In the genomic region with DNA sequence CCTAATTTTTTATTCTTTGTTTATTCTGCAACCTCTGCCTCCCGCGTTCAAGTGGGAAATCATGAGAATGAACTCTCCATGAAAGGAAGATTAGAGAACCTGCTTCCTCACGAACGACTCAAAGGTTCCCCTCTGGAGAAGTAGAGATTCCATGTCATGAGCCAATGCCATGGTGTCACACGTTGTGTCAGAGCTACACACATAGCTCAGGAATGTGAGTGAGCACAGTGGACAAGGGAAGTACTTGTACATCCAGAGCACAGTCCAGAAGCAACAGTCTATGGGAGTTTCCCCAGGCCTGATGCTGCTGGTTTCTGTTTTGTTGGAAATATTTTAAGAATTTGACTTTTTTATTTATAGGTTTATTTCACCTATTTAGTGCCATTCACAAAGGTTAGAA, we compare ENCODE assay signal across 1 cellular context.
TF ChIP-seq lines count a peak whose summit lies in the region.

No MANE protein-coding gene starts in this region.

TF ChIP-seq in H1, 55 proteins besides CTCF, POLR2A, EP300 and RAD21:
- TF ChIP-seq EGR1 (IDR thresholded peaks at IDR 0.05; ENCODE audit: borderline replicate concordance, low read depth, low read length) (no peak), YY1 (IDR thresholded peaks at IDR 0.05; ENCODE audit: low read depth, low read length) (no peak), RFX5 (IDR thresholded peaks at IDR 0.05; ENCODE audit: borderline replicate concordance, low read depth, low read length) (no peak), KDM4A (IDR thresholded peaks at IDR 0.05; ENCODE audit: low read depth, low read length, severe bottlenecking) (no peak), CHD1 (IDR thresholded peaks at IDR 0.05; ENCODE audit: low read depth, low read length) (no peak), BRCA1 (IDR thresholded peaks at IDR 0.05; ENCODE audit: low read depth, low read length) (no peak), HDAC6 (IDR thresholded peaks at IDR 0.05; ENCODE audit: low read depth, low read length) (no peak), CBX8 (IDR thresholded peaks at IDR 0.05; ENCODE audit: borderline replicate concordance, low read depth, low read length) (no peak), MAFK (IDR thresholded peaks at IDR 0.05; ENCODE audit: low read depth, low read length) (no peak), RBBP5 (IDR thresholded peaks at IDR 0.05; ENCODE audit: borderline replicate concordance, low read depth, low read length) (no peak), CREB1 (IDR thresholded peaks at IDR 0.05) (no peak), FOSL1 (IDR thresholded peaks at IDR 0.05; ENCODE audit: insufficient read depth, low read depth, low read length) (no peak), GTF2F1 (IDR thresholded peaks at IDR 0.05; ENCODE audit: borderline replicate concordance, low read depth, low read length) (no peak), SP4 (IDR thresholded peaks at IDR 0.05; ENCODE audit: low read length) (no peak), TCF12 (IDR thresholded peaks at IDR 0.05; ENCODE audit: low read depth, low read length) (no peak), POLR2AphosphoS5 (IDR thresholded peaks at IDR 0.05; ENCODE audit: low read depth, low read length) (no peak), RNF2 (IDR thresholded peaks at IDR 0.05; ENCODE audit: borderline replicate concordance, low read depth, low read length, missing control alignments, poor library complexity, severe bottlenecking) (no peak), SIRT6 (IDR thresholded peaks at IDR 0.05; ENCODE audit: low read length) (no peak)
- TF ChIP-seq, protein P1, sequence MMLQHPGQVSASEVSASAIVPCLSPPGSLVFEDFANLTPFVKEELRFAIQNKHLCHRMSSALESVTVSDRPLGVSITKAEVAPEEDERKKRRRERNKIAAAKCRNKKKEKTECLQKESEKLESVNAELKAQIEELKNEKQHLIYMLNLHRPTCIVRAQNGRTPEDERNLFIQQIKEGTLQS (IDR thresholded peaks at IDR 0.05; ENCODE audit: insufficient read depth, low read depth, low read length), result no peak
- TF ChIP-seq, protein P2, sequence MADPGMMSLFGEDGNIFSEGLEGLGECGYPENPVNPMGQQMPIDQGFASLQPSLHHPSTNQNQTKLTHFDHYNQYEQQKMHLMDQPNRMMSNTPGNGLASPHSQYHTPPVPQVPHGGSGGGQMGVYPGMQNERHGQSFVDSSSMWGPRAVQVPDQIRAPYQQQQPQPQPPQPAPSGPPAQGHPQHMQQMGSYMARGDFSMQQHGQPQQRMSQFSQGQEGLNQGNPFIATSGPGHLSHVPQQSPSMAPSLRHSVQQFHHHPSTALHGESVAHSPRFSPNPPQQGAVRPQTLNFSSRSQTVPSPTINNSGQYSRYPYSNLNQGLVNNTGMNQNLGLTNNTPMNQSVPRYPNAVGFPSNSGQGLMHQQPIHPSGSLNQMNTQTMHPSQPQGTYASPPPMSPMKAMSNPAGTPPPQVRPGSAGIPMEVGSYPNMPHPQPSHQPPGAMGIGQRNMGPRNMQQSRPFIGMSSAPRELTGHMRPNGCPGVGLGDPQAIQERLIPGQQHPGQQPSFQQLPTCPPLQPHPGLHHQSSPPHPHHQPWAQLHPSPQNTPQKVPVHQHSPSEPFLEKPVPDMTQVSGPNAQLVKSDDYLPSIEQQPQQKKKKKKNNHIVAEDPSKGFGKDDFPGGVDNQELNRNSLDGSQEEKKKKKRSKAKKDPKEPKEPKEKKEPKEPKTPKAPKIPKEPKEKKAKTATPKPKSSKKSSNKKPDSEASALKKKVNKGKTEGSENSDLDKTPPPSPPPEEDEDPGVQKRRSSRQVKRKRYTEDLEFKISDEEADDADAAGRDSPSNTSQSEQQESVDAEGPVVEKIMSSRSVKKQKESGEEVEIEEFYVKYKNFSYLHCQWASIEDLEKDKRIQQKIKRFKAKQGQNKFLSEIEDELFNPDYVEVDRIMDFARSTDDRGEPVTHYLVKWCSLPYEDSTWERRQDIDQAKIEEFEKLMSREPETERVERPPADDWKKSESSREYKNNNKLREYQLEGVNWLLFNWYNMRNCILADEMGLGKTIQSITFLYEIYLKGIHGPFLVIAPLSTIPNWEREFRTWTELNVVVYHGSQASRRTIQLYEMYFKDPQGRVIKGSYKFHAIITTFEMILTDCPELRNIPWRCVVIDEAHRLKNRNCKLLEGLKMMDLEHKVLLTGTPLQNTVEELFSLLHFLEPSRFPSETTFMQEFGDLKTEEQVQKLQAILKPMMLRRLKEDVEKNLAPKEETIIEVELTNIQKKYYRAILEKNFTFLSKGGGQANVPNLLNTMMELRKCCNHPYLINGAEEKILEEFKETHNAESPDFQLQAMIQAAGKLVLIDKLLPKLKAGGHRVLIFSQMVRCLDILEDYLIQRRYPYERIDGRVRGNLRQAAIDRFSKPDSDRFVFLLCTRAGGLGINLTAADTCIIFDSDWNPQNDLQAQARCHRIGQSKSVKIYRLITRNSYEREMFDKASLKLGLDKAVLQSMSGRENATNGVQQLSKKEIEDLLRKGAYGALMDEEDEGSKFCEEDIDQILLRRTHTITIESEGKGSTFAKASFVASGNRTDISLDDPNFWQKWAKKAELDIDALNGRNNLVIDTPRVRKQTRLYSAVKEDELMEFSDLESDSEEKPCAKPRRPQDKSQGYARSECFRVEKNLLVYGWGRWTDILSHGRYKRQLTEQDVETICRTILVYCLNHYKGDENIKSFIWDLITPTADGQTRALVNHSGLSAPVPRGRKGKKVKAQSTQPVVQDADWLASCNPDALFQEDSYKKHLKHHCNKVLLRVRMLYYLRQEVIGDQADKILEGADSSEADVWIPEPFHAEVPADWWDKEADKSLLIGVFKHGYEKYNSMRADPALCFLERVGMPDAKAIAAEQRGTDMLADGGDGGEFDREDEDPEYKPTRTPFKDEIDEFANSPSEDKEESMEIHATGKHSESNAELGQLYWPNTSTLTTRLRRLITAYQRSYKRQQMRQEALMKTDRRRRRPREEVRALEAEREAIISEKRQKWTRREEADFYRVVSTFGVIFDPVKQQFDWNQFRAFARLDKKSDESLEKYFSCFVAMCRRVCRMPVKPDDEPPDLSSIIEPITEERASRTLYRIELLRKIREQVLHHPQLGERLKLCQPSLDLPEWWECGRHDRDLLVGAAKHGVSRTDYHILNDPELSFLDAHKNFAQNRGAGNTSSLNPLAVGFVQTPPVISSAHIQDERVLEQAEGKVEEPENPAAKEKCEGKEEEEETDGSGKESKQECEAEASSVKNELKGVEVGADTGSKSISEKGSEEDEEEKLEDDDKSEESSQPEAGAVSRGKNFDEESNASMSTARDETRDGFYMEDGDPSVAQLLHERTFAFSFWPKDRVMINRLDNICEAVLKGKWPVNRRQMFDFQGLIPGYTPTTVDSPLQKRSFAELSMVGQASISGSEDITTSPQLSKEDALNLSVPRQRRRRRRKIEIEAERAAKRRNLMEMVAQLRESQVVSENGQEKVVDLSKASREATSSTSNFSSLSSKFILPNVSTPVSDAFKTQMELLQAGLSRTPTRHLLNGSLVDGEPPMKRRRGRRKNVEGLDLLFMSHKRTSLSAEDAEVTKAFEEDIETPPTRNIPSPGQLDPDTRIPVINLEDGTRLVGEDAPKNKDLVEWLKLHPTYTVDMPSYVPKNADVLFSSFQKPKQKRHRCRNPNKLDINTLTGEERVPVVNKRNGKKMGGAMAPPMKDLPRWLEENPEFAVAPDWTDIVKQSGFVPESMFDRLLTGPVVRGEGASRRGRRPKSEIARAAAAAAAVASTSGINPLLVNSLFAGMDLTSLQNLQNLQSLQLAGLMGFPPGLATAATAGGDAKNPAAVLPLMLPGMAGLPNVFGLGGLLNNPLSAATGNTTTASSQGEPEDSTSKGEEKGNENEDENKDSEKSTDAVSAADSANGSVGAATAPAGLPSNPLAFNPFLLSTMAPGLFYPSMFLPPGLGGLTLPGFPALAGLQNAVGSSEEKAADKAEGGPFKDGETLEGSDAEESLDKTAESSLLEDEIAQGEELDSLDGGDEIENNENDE (IDR thresholded peaks at IDR 0.05; ENCODE audit: insufficient replicate concordance, low read length), result no peak
